In the genomic region with DNA sequence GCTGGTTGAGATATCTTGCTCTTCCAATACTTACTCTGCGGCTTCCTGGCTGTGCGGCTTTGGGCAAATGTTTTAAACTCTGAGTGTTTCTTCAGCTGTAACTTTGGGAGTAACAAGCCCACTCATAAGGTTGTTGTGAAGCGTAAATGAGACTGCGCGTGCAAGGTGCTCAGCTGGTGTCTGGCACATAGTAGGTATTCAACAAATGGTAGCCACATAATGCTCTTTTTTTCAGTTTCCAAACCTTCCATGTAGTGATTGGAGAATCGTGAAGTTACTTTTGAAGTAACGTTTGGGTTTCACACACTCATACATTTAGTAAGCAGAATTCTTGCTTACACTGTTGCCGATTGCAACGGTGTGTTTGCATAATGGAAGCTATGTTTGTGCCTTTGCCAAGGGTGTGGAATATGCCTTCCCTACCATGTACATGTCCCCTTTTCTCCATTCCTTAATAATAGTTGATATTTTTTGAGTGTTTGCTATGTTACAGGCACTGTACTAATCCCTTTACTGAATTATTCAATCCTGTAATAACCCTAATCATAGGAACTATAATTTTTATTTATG, we compare ENCODE assay signal across 1 cellular context.
TF ChIP-seq lines count a peak whose summit lies in the region.

No MANE protein-coding gene starts in this region.

TF ChIP-seq in HCT116, 20 proteins besides CTCF, POLR2A, EP300 and RAD21 (continued from another document):
- TF ChIP-seq ELF1 (IDR thresholded peaks at IDR 0.05; ENCODE audit: borderline replicate concordance, low read depth) = no peak
